ENCODE assay signal across 22 cellular contexts in the genomic region with DNA sequence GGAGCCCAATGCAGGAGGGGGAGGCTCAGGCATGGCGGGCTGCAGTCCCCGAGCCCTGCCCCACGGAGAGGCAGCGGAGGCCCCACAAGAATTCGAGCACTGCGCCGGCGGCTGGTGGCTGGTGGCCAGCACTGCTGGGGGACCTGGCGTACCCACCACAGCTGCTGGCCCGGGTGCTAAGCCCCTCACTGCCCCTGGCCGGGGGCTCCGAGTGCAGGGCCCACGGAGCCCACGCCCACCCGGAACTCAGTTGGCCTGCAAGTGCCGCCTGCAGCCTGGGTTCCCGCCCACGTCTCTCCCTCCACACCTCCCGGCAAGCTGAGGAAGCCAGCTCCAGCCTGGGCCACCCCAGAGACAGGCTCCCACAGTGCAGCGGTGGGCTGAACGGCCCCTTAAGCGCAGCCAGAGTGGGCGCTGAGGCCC.
"Had no signal": no experiment of that assay in that cellular context is flagged by ENCODE, and none has a peak within 500 bp of the region (broad histone marks: within the 10 kb centered on the region; RNA-seq: fewer than 3 reads in every experiment).

No MANE protein-coding gene starts in this region.

- H3K4me3 ChIP-seq: dorsolateral prefrontal cortex, heart left ventricle, lung, neural progenitor cell, prostate gland, sigmoid colon, skin epidermis, suprapubic skin, tibial artery, upper lobe of left lung, vagina had no signal

- H3K27me3 ChIP-seq: dorsolateral prefrontal cortex, heart left ventricle, neural progenitor cell, sigmoid colon, suprapubic skin, tibial artery, upper lobe of left lung, vagina had no signal

- H3K27ac ChIP-seq: dorsolateral prefrontal cortex, heart left ventricle, neural progenitor cell, parathyroid adenoma, prostate gland, sigmoid colon, skin epidermis, suprapubic skin, tibial artery, upper lobe of left lung, vagina had no signal

- H3K4me1 ChIP-seq: heart left ventricle, neural progenitor cell, parathyroid adenoma, prostate gland, sigmoid colon, suprapubic skin, tibial artery, upper lobe of left lung, vagina had no signal

- DNase-seq: cortex of kidney; dorsolateral prefrontal cortex; effector CD8-positive, alpha-beta T cell; hippocampal formation; kidney glomerular epithelial cell; mesenchymal stem cell; midbrain; occipital lobe; sigmoid colon; stimulated activated CD4-positive, alpha-beta T cell treated with anti-CD3 and anti-CD28 coated beads, Interleukin-2, amount 100 ng/mL, for 48 hours; stimulated activated naive CD4-positive, alpha-beta T cell treated with Interleukin-2 at 50 U/mL for 16 hours; tibial artery had no signal

- ATAC-seq: natural killer cell treated with Interleukin-12 subunit alpha and Interleukin-12 subunit beta and Interleukin-15 and Interleukin-18, amount 100 ng/mL, for 72 hours had no signal

- H3K36me3 ChIP-seq: heart left ventricle, neural progenitor cell, prostate gland, sigmoid colon, suprapubic skin, tibial artery, upper lobe of left lung, vagina had no signal

- H3K9me3 ChIP-seq: prostate gland, vagina had no signal
